8 cellular contexts compared by ENCODE assay signal in genomic region chr10:60208676-60209269, GRCh38.
DNase-seq lines count a peak whose midpoint lies in the region; ATAC-seq, FAIRE-seq and TF ChIP-seq lines count a peak whose summit lies in the region.

No MANE protein-coding gene starts in this region.

- H3K4me3 ChIP-seq in RWPE2 (ENCODE audit: severe bottlenecking) (no peak overlapping the region), fibroblast of villous mesenchyme (ENCODE audit: low read depth, low read length) (no peak overlapping the region), gastrocnemius medialis (no peak overlapping the region)

- ATAC-seq in HG02885 (IDR thresholded peaks at IDR 0.05; ENCODE audit: poor library complexity, unreplicated experiment) (peak; percentile 60), RWPE2 (ENCODE audit: low read depth) (0 out of 3 replicates have a peak, but pooled peaks have one; percentile 40), gastrocnemius medialis (peak; percentile 57 to 63), GM19452 (IDR thresholded peaks at IDR 0.05; ENCODE audit: unreplicated experiment) (no peak)

- intact Hi-C loops in gastrocnemius medialis (cut with DNase I; ENCODE audit: low total_unique reads): loop anchor here (1.0 kb wide), 2 partner anchors 94 to 107 kb away; no protein-coding TSS in a partner anchor

- peak; percentile 94 for TF ChIP-seq CTCF in D721Med (IDR thresholded peaks at IDR 0.05; ENCODE audit: insufficient read depth, missing control alignments)
- peak; percentile 84 for TF ChIP-seq CTCF in RWPE2 (IDR thresholded peaks at IDR 0.05; ENCODE audit: poor library complexity, severe bottlenecking)
- TF ChIP-seq CTCF in fibroblast of villous mesenchyme (IDR thresholded peaks at IDR 0.05; ENCODE audit: insufficient read depth, low read depth, low read length): peak; percentile 87
- TF ChIP-seq CTCF in gastrocnemius medialis (IDR thresholded peaks at IDR 0.05 in 4 of 5, conservative IDR thresholded peaks at IDR 0.05 in 1 of 5): peak; percentile 53 to 88 (median 71)

- H3K36me3 ChIP-seq in RWPE2 (ENCODE audit: low read depth) (no peaks in the 10 kb centered on the region), gastrocnemius medialis (no peaks in the 10 kb centered on the region)

- no peak for TF ChIP-seq POLR2A in gastrocnemius medialis (IDR thresholded peaks at IDR 0.05)

- H3K9me3 ChIP-seq in RWPE2 (ENCODE audit: severe bottlenecking) (no peaks in the 10 kb centered on the region), gastrocnemius medialis (no peaks in the 10 kb centered on the region)

- H3K27ac ChIP-seq in RWPE2 (ENCODE audit: poor library complexity, severe bottlenecking) (no peak overlapping the region), gastrocnemius medialis (no peak overlapping the region)

- no peaks in the 10 kb centered on the region for H3K4me1 ChIP-seq in RWPE2 (ENCODE audit: insufficient read depth, poor library complexity, severe bottlenecking)
- peaks cover 4% of the 10 kb centered on the region in 2 donors for H3K4me1 ChIP-seq in gastrocnemius medialis

- in situ Hi-C loops in gastrocnemius medialis (cut with MboI; ENCODE audit: low sequenced_read_pairs in 4 of 4): loop anchor here (5.0 to 10.0 kb wide), 4 partner anchors 91 to 226 kb away; no protein-coding TSS in a partner anchor

- peak; percentile 74 for FAIRE-seq in D721Med (lab: Jason Lieb, UNC)

- H3K27me3 ChIP-seq in RWPE2 (ENCODE audit: insufficient read depth, poor library complexity, severe bottlenecking) (no peaks in the 10 kb centered on the region), gastrocnemius medialis (no peaks in the 10 kb centered on the region)

- DNase-seq in D721Med (ENCODE audit: insufficient read length, low spot score) (no peak), RWPE2 (ENCODE audit: low spot score) (no peak), fibroblast of villous mesenchyme (ENCODE audit: low read depth) (peak; percentile 55), gastrocnemius medialis (no peak), GOT3 (lab: John Stamatoyannopoulos, UW) (no peak)
- DNase-seq in stimulated activated CD8-positive, alpha-beta memory T cell treated with anti-CD3 and anti-CD28 coated beads, Interleukin-4, amount 100 ng/mL, for 48 hours: no peak
